Comparison of ENCODE assay signal across 10 cellular contexts in genomic region chr5:175883506-175883905, GRCh38. TPM values are rescaled to one million over a fixed set of nuclear protein-coding genes. Genes with fewer than 3 reads are reported as not detected.
"Had no signal": no experiment of that assay in that cellular context is flagged by ENCODE, and none has a peak within 500 bp of the region (broad histone marks: within the 10 kb centered on the region; RNA-seq: fewer than 3 reads in every experiment).

No MANE protein-coding gene starts in this region.

- H2AFZ ChIP-seq: GM23338 had no signal

- DNase-seq: H9, HCEC 1CT, IMR-90, Karpas-422 had no signal

- H3K27ac Mint-ChIP-seq: H9 had no signal

- H3K4me3 Mint-ChIP-seq: GM23338, H9 had no signal

- H3K4me2 ChIP-seq: GM23338, KMS-11 had no signal

- H3K9me3 Mint-ChIP-seq: GM23338, H9 had no signal

- H3K27ac ChIP-seq: HL-60, KMS-11 had no signal

- H3K9ac ChIP-seq: KMS-11 had no signal

- H3K4me3 ChIP-seq: GM23338, K562 had no signal

- ATAC-seq: GM23338, K562 had no signal

RNA-seq across cellular contexts. Expression of gene CPLX2, which starts 12.1 kb away (rescaled TPM):
- total RNA-seq: H4, HT1080, IMR-90, K562 had no signal
- polyA plus RNA-seq: IMR-90, K562 had no signal
